21 cellular contexts compared by ENCODE assay signal in the genomic region with DNA sequence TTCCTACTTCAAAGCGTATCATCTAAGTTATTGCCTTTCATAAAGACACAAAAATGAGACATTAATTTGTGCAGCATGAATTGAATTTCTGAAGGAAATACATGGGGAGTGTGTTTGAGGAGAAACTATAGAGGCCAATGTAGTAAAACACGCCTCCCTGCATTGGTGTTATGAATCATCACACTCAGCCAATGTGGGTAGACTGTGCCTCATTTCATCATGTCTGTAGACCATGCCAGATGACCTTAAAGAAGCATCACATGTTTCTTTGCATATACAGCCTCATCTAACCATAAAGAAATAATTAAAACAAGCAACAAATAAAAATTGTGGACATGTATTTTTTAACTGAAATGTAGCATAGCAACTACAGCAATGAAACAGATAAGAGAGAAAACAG.
"Had no signal": no experiment of that assay in that cellular context is flagged by ENCODE, and none has a peak within 500 bp of the region (broad histone marks: within the 10 kb centered on the region; RNA-seq: fewer than 3 reads in every experiment).

No MANE protein-coding gene starts in this region.

- H3K4me3 ChIP-seq: cardiac muscle cell, lower lobe of right lung, spleen, thyroid gland had no signal

- H3K4me3 Mint-ChIP-seq: activated B cell treated with CpG ODN at 0.5 μM for 24 hours; activated naive CD8-positive, alpha-beta T cell treated with anti-CD3 and anti-CD28 coated beads for 36 hours; natural killer cell; T-helper 17 cell had no signal

- H3K36me3 Mint-ChIP-seq: activated naive CD8-positive, alpha-beta T cell treated with anti-CD3 and anti-CD28 coated beads for 36 hours; natural killer cell had no signal

- H3K27me3 ChIP-seq: cardiac muscle cell, spleen, thyroid gland had no signal

- ATAC-seq: left lobe of liver; lower lobe of right lung; natural killer cell; stimulated activated naive CD8-positive, alpha-beta T cell treated with anti-CD3 and anti-CD28 coated beads, Interleukin-15, Interleukin-2, amounts not matched to agents 100 U/mL and 50 U/mL, for 24 hours; T-helper 17 cell had no signal

- H3K9me3 ChIP-seq: lower lobe of right lung, thyroid gland had no signal

- H3K27ac Mint-ChIP-seq: activated B cell treated with CpG ODN at 0.5 μM for 24 hours; activated naive CD8-positive, alpha-beta T cell treated with anti-CD3 and anti-CD28 coated beads for 36 hours; natural killer cell; progenitor cell of endocrine pancreas; T-helper 17 cell had no signal

- H3K36me3 ChIP-seq: cardiac muscle cell, lower lobe of right lung, spleen, thyroid gland had no signal

- H3K27me3 Mint-ChIP-seq: activated B cell treated with CpG ODN at 0.5 μM for 24 hours; activated naive CD8-positive, alpha-beta T cell treated with anti-CD3 and anti-CD28 coated beads for 36 hours; progenitor cell of endocrine pancreas; T-helper 17 cell had no signal

- H3K9me3 Mint-ChIP-seq: activated naive CD8-positive, alpha-beta T cell treated with anti-CD3 and anti-CD28 coated beads for 36 hours had no signal

- H3K4me1 Mint-ChIP-seq: activated B cell treated with CpG ODN at 0.5 μM for 24 hours; activated naive CD8-positive, alpha-beta T cell treated with anti-CD3 and anti-CD28 coated beads for 36 hours; natural killer cell; T-helper 17 cell had no signal

- H3K27ac ChIP-seq: cardiac muscle cell, lower lobe of right lung, spleen, thyroid gland had no signal

- DNase-seq: activated B cell treated with CpG ODN at 0.5 μM for 24 hours; activated CD4-positive, alpha-beta T cell treated with anti-CD3 and anti-CD28 coated beads for 4 hours; activated CD4-positive, alpha-beta T cell treated with anti-CD3 and anti-CD28 coated beads, Interleukin-2, amount 50 U/mL, for 48 hours; activated naive CD4-positive, alpha-beta T cell treated with Interleukin-2 at 50 U/mL for 16 hours; activated naive CD8-positive, alpha-beta T cell treated with anti-CD3 and anti-CD28 coated beads for 36 hours; activated T-cell treated with anti-CD3 and anti-CD28 coated beads, Interleukin-2, amount 50 U/mL, for 48 hours; amniotic stem cell; erythroblast; kidney; lower lobe of right lung; natural killer cell; spleen; stimulated activated CD4-positive, alpha-beta T cell treated with anti-CD3 and anti-CD28 coated beads, Interleukin-4, amount 100 ng/mL, for 4 hours; stimulated activated naive CD8-positive, alpha-beta T cell treated with anti-CD3 and anti-CD28 coated beads, Interleukin-15, Interleukin-2, amounts not matched to agents 100 U/mL and 50 U/mL, for 24 hours; substantia nigra; SW 1271; T-helper 17 cell; thyroid gland had no signal
